In the genomic region with DNA sequence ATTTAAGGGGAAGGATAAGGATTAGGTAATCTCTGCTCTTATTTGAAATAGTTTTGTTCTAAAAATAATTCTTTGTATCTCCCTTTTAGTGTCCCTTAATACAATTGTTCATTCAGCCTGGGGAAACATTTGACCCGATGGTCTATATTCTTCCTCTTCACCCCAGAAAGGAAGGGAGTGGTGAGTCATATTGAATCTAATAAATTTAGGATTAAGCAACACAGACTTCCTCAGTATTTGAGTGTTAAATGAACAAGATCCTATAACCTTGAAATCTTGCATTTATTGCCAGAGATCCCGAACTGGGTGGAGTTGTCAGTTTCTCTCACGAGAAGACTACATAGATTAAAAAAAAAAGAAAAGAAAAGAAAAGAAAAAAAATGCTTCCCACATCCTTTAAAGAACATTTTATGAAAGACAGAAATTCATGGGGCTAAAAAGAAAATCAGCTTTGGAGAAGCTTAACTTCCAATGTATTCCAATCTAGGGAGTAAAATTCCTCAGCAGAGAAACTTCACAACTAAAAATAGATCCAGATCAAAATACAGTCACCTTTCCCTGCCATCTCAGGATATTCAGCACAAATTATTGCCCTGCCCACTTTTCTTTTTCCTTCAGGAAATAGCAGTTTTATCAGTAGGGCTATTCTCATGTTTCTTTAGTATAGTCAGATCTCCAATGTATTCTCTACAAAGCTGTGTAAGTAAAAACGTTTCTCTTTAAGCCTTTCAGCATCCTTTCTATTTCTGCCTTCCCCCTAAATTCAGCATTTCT, we compare ENCODE assay signal across 16 cellular contexts.
DNase-seq lines count a peak whose midpoint lies in the region; ATAC-seq, FAIRE-seq and TF ChIP-seq lines count a peak whose summit lies in the region.
"Had no signal": no experiment of that assay in that cellular context is flagged by ENCODE, and none has a peak within 500 bp of the region (broad histone marks: within the 10 kb centered on the region; RNA-seq: fewer than 3 reads in every experiment).

No MANE protein-coding gene starts in this region.

- peaks cover 5% of the 10 kb centered on the region for H3K36me3 Mint-ChIP-seq in Calu3 (ENCODE audit: insufficient read depth, unreplicated experiment)
- H3K36me3 Mint-ChIP-seq in nephron (ENCODE audit: low read depth), result peaks cover 5% of the 10 kb centered on the region
- H3K36me3 Mint-ChIP-seq: CD14-positive monocyte had no signal

- H3K4me1 Mint-ChIP-seq in Calu3 (ENCODE audit: low read depth, unreplicated experiment), result peaks cover 30% of the 10 kb centered on the region
- peaks cover 28% of the 10 kb centered on the region for H3K4me1 Mint-ChIP-seq in nephron

- H3K9me3 Mint-ChIP-seq in Calu3 (ENCODE audit: low read depth, unreplicated experiment), result no peaks in the 10 kb centered on the region
- no peaks in the 10 kb centered on the region for H3K9me3 Mint-ChIP-seq in nephron
- H3K9me3 Mint-ChIP-seq: stimulated activated naive CD8-positive, alpha-beta T cell treated with anti-CD3 and anti-CD28 coated beads, Interleukin-15, Interleukin-2, amounts not matched to agents 100 ng/mL and 50 ng/mL, for 24 hours had no signal

- FAIRE-seq in kidney (lab: Jason Lieb, UNC), result no peak

- H3K4me1 ChIP-seq in kidney (ENCODE audit: control insufficient read depth in 1 of 2, insufficient read depth in 1 of 2, low read depth in 1 of 2, low read length in 2 of 2), result no peaks in the 10 kb centered on the region

- no peak overlapping the region for H3K4me3 ChIP-seq in kidney (ENCODE audit: low read length in 2 of 2)

- H3K27ac ChIP-seq in kidney (ENCODE audit: low read depth in 2 of 2, low read length in 2 of 2), result no peak overlapping the region

- H3K27me3 Mint-ChIP-seq in Calu3 (ENCODE audit: unreplicated experiment), result no peaks in the 10 kb centered on the region
- H3K27me3 Mint-ChIP-seq in nephron (ENCODE audit: low read depth), result no peaks in the 10 kb centered on the region

- BruUV-seq in Calu3 (replicated peaks; lab: Mats Ljungman, UMichigan), result no TSS peak

- no peaks in the 10 kb centered on the region for H3K9me3 ChIP-seq in kidney (ENCODE audit: control insufficient read depth in 1 of 2, low read length in 2 of 2)

- DNase-seq in Calu3 (no peak), NCI-H226 (peak; percentile 5), dermis blood vessel endothelial cell (peak; percentile 51), AG08395 (ENCODE audit: low spot score) (no peak), kidney (no peak), Ammon's horn (ENCODE audit: low spot score) (no peak)
- DNase-seq: activated CD4-positive, alpha-beta T cell treated with anti-CD3 and anti-CD28 coated beads for 1 hour; midbrain; NCI-H1417 treated with DMSO at 0.1 percent for 48 hours; NCI-H748 treated with DMSO at 0.1 percent for 48 hours; stimulated activated CD4-positive, alpha-beta T cell treated with anti-CD3 and anti-CD28 coated beads, Interleukin-4, amount 100 ng/mL, for 24 hours; SW 1271 had no signal

- no peak overlapping the region for H3K4me3 Mint-ChIP-seq in Calu3 (ENCODE audit: low read depth, unreplicated experiment)
- peak overlapping the region in 1 of 3 experiments; percentile 19 for H3K4me3 Mint-ChIP-seq in nephron
- H3K4me3 Mint-ChIP-seq: stimulated activated naive CD8-positive, alpha-beta T cell treated with anti-CD3 and anti-CD28 coated beads, Interleukin-15, Interleukin-2, amounts not matched to agents 100 ng/mL and 50 ng/mL, for 24 hours had no signal

- CTCF ChIA-PET in Calu3 (lab: Charles Lee), result interaction anchor here (0.8 kb wide), 1 partner anchor 10 kb away, joined by 4 read pairs; no protein-coding TSS in a partner anchor

- H3K36me3 ChIP-seq in kidney (ENCODE audit: control insufficient read depth in 1 of 2, insufficient read depth in 2 of 2, low read length in 2 of 2), result no peaks in the 10 kb centered on the region

- ATAC-seq in GM18517 (IDR thresholded peaks at IDR 0.05; ENCODE audit: unreplicated experiment), result no peak

- no peak overlapping the region for H3K9ac ChIP-seq in kidney (ENCODE audit: low read length in 2 of 2)

- H3K27ac Mint-ChIP-seq in Calu3 (ENCODE audit: unreplicated experiment) (peak overlapping the region; percentile 26), nephron (peak overlapping the region; percentile 55 to 88 (median 68))
- H3K27ac Mint-ChIP-seq: CD14-positive monocyte; stimulated activated naive CD8-positive, alpha-beta T cell treated with anti-CD3 and anti-CD28 coated beads, Interleukin-15, Interleukin-2, amounts not matched to agents 100 ng/mL and 50 ng/mL, for 24 hours had no signal

- TF ChIP-seq CTCF in Calu3 (IDR thresholded peaks at IDR 0.05; ENCODE audit: unreplicated experiment), result no peak
- TF ChIP-seq CTCF in nephron (IDR thresholded peaks at IDR 0.05; ENCODE audit: unreplicated experiment in 3 of 3), result no peak
- TF ChIP-seq CTCF in kidney (IDR thresholded peaks at IDR 0.05; ENCODE audit: borderline replicate concordance, extremely low read depth, insufficient read depth), result no peak

- intact Hi-C loops in Calu3 (cut with micrococcal nuclease; ENCODE audit: unreplicated experiment), result no loop called here
- intact Hi-C loops in kidney (cut with DNase I), result no loop called here

Comparison
In these comparisons a context has a peak if more than half of its experiments do, and no peak if none do; other contexts are left out.
1. DNase-seq: peak in NCI-H226 (single experiment) and dermis blood vessel endothelial cell (single experiment); none in Calu3 (single experiment), AG08395 (single experiment), kidney (single experiment) and Ammon's horn (single experiment).